In the genomic region with DNA sequence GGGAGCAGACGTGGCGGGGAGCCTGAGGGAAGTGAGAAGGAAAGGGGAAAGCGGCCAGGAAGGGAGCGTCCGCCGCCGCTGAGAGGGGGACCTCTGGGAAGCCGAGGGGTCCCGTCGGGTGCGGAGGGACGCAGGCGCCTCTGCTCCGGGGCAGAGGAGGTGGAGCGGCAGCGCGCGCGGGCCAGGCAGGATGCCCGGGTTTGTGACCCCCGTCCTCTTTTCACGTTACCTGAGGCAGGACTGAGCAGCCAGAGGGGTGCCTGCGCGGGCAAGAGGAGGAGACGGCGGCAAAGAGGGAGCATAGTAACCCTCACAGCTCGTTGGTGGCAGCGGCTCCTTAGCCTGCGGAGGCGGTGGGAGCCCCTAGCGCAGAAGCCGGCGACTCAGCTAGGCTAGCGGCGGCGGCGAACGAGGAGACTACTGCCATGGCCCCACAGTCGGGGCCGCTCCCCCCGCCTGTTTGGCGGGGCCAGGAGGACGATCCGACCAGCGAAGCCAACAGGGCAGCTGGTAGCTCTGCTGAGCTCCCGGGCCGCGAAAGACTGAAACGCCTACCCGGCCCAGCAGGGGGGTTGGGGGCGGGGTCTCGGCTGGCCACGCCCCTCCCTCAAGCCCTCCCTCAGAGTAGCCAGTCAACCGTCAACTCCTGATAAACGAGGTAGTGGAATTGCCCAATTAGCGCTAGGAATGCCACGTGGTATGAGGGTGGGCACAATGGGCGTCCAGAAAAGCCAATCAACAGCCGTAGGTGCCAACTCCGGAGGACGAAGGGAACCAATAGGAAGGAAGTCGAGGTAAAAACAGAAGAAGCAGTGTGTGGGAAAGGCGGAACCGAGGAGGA, we compare ENCODE assay signal across 8 cellular contexts. TPM values are rescaled to one million over a fixed set of nuclear protein-coding genes. Genes with fewer than 3 reads are reported as not detected.
A peak's percentile ranks its signal among the peaks of the same experiment; 100 is the strongest.
DNase-seq lines count a peak whose midpoint lies in the region; ATAC-seq and TF ChIP-seq lines count a peak whose summit lies in the region.

A gene with protein sequence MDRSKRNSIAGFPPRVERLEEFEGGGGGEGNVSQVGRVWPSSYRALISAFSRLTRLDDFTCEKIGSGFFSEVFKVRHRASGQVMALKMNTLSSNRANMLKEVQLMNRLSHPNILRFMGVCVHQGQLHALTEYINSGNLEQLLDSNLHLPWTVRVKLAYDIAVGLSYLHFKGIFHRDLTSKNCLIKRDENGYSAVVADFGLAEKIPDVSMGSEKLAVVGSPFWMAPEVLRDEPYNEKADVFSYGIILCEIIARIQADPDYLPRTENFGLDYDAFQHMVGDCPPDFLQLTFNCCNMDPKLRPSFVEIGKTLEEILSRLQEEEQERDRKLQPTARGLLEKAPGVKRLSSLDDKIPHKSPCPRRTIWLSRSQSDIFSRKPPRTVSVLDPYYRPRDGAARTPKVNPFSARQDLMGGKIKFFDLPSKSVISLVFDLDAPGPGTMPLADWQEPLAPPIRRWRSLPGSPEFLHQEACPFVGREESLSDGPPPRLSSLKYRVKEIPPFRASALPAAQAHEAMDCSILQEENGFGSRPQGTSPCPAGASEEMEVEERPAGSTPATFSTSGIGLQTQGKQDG (minus strand): TSS at position 541 of the 841 bp plus-strand sequence. CDS start 33,378 bp downstream, outside the sequence.

- no peak within 1 kb of the TSS for H3K4me3 Mint-ChIP-seq in activated CD4-positive, alpha-beta memory T cell treated with anti-CD3 and anti-CD28 coated beads, Interleukin-2, amount 10 ng/mL, durations not matched to agents 7 days and 5 days

- H3K36me3 Mint-ChIP-seq in activated CD4-positive, alpha-beta memory T cell treated with anti-CD3 and anti-CD28 coated beads, Interleukin-2, amount 10 ng/mL, durations not matched to agents 7 days and 5 days (ENCODE audit: low read depth): peaks cover 3% of the 10 kb centered on the region

- intact Hi-C loops in lower lobe of right lung (cut with DNase I): loop anchor here (10.0 kb wide), 1 partner anchor 136 kb away; no protein-coding TSS in a partner anchor

- ATAC-seq in GM19463 (IDR thresholded peaks at IDR 0.05; ENCODE audit: unreplicated experiment) (peak; percentile 87), lower lobe of right lung (peak; percentile 98 to 99)

- no peaks in the 10 kb centered on the region for H3K36me3 ChIP-seq in lower lobe of right lung

- H3K4me3 ChIP-seq in lower lobe of right lung: peak within 1 kb of the TSS; percentile 86

- POLR2A ChIA-PET in activated CD4-positive, alpha-beta memory T cell treated with anti-CD3 and anti-CD28 coated beads, Interleukin-2, amount 10 ng/mL, durations not matched to agents 7 days and 5 days (lab: Charles Lee): interaction anchor here (0.7 to 7.0 kb wide), 15 partner anchors 8 to 769 kb away, joined by 3 to 71 read pairs (median 6); a partner anchor contains a TSS

- CTCF ChIA-PET in activated CD4-positive, alpha-beta memory T cell treated with anti-CD3 and anti-CD28 coated beads, Interleukin-2, amount 10 ng/mL, durations not matched to agents 7 days and 5 days (lab: Charles Lee): interaction anchor here (0.6 to 7.2 kb wide), 11 partner anchors 9 to 823 kb away, joined by 3 to 140 read pairs (median 20); a partner anchor contains a TSS

- no peaks in the 10 kb centered on the region for H3K27me3 ChIP-seq in lower lobe of right lung (ENCODE audit: low read depth)

- peak within 1 kb of the TSS; percentile 74 for H3K27ac ChIP-seq in lower lobe of right lung

- peak; percentile 89 for DNase-seq in CMK (ENCODE audit: low read depth)
- peak; percentile 98 for DNase-seq in HK-2 (ENCODE audit: unreplicated experiment)
- DNase-seq in NCI-H82 (lab: John Stamatoyannopoulos, UW): peak; percentile 100
- peak; percentile 98 for DNase-seq in activated CD4-positive, alpha-beta memory T cell treated with anti-CD3 and anti-CD28 coated beads, Interleukin-2, amount 10 ng/mL, durations not matched to agents 7 days and 5 days
- peak; percentile 95 for DNase-seq in effector CD8-positive, alpha-beta T cell (lab: John Stamatoyannopoulos, UW)
- DNase-seq in lower lobe of right lung: peak; percentile 96
- DNase-seq in stimulated activated CD4-positive, alpha-beta T cell treated with anti-CD3 and anti-CD28 coated beads, TNF-alpha, amount 100 ng/mL, for 1 hour (ENCODE audit: low read depth in 3 of 3, low spot score in 1 of 3): peak; percentile 91 to 94 (median 92)

- H3K4me1 ChIP-seq in lower lobe of right lung: peaks cover 16% of the 10 kb centered on the region

- H3K4me1 Mint-ChIP-seq in activated CD4-positive, alpha-beta memory T cell treated with anti-CD3 and anti-CD28 coated beads, Interleukin-2, amount 10 ng/mL, durations not matched to agents 7 days and 5 days: peaks cover 7% of the 10 kb centered on the region

- TF ChIP-seq CTCF in lower lobe of right lung (IDR thresholded peaks at IDR 0.05): peak; percentile 25

- H3K9me3 ChIP-seq in lower lobe of right lung: no peaks in the 10 kb centered on the region

- no peaks in the 10 kb centered on the region for H3K9me3 Mint-ChIP-seq in activated CD4-positive, alpha-beta memory T cell treated with anti-CD3 and anti-CD28 coated beads, Interleukin-2, amount 10 ng/mL, durations not matched to agents 7 days and 5 days

- peaks cover 7% of the 10 kb centered on the region for H3K27me3 Mint-ChIP-seq in activated CD4-positive, alpha-beta memory T cell treated with anti-CD3 and anti-CD28 coated beads, Interleukin-2, amount 10 ng/mL, durations not matched to agents 7 days and 5 days

- no peak within 1 kb of the TSS for H3K27ac Mint-ChIP-seq in activated CD4-positive, alpha-beta memory T cell treated with anti-CD3 and anti-CD28 coated beads, Interleukin-2, amount 10 ng/mL, durations not matched to agents 7 days and 5 days

RNA-seq across cellular contexts. Expression of the gene that starts here (rescaled TPM):
- 1 to 10 TPM; 3.7 to 4.3 TPM for total RNA-seq in activated CD4-positive, alpha-beta memory T cell treated with anti-CD3 and anti-CD28 coated beads, Interleukin-2, amount 10 ng/mL, durations not matched to agents 7 days and 5 days
- total RNA-seq in lower lobe of right lung: 8.2 TPM

Comparison
In these comparisons a context has a peak if more than half of its experiments do, and no peak if none do; other contexts are left out.
1. Peak in every context shown above with its lines: DNase-seq, ATAC-seq, H3K4me3 ChIP-seq and H3K27ac ChIP-seq.